10 cellular contexts compared by ENCODE assay signal in genomic region chr12:67430708-67431335, GRCh38.
DNase-seq lines count a peak whose midpoint lies in the region; ATAC-seq and TF ChIP-seq lines count a peak whose summit lies in the region.
"Had no signal": no experiment of that assay in that cellular context is flagged by ENCODE, and none has a peak within 500 bp of the region (broad histone marks: within the 10 kb centered on the region; RNA-seq: fewer than 3 reads in every experiment).

No MANE protein-coding gene starts in this region.

- TF ChIP-seq CTCF in endodermal cell (conservative IDR thresholded peaks at IDR 0.05) (peak; percentile 49), lower lobe of right lung (IDR thresholded peaks at IDR 0.05) (peak; percentile 23), suprapubic skin (IDR thresholded peaks at IDR 0.05) (no peak)

- DNase-seq in NCI-H1694 treated with DMSO at 0.1 percent for 48 hours (lab: John Stamatoyannopoulos, UW) (peak; percentile 52), NCI-H1694 (lab: John Stamatoyannopoulos, UW) (no peak), endodermal cell (no peak), lower lobe of right lung (no peak), suprapubic skin (ENCODE audit: low spot score in 2 of 2) (peak in 1 of 2 donors; percentile 74), NCI-H2107 treated with DMSO at 0.1 percent for 48 hours (lab: John Stamatoyannopoulos, UW; ENCODE audit: unreplicated experiment) (no peak)
- DNase-seq in activated naive CD8-positive, alpha-beta T cell treated with anti-CD3 and anti-CD28 coated beads, Interleukin-2, amount 50 U/mL, for 24 hours, result no peak
- DNase-seq: activated T-cell treated with anti-CD3 and anti-CD28 coated beads for 4 hours, NCI-H1436 had no signal

- H3K4me1 Mint-ChIP-seq in endodermal cell, result no peaks in the 10 kb centered on the region
- peaks cover 9% of the 10 kb centered on the region for H3K4me1 Mint-ChIP-seq in activated naive CD8-positive, alpha-beta T cell treated with anti-CD3 and anti-CD28 coated beads, Interleukin-2, amount 50 U/mL, for 24 hours

- H3K27ac Mint-ChIP-seq in endodermal cell, result no peak overlapping the region
- H3K27ac Mint-ChIP-seq in activated naive CD8-positive, alpha-beta T cell treated with anti-CD3 and anti-CD28 coated beads, Interleukin-2, amount 50 U/mL, for 24 hours, result no peak overlapping the region

- no peak overlapping the region for H3K27ac ChIP-seq in endodermal cell (ENCODE audit: low read depth, low read length)
- H3K27ac ChIP-seq in lower lobe of right lung, result peak overlapping the region; percentile 26
- peak overlapping the region; percentile 4 for H3K27ac ChIP-seq in suprapubic skin

- no peaks in the 10 kb centered on the region for H3K36me3 Mint-ChIP-seq in endodermal cell (ENCODE audit: low read depth)
- no peaks in the 10 kb centered on the region for H3K36me3 Mint-ChIP-seq in activated naive CD8-positive, alpha-beta T cell treated with anti-CD3 and anti-CD28 coated beads, Interleukin-2, amount 50 U/mL, for 24 hours (ENCODE audit: low read depth)

- H3K9me3 Mint-ChIP-seq in endodermal cell, result no peaks in the 10 kb centered on the region
- no peaks in the 10 kb centered on the region for H3K9me3 Mint-ChIP-seq in activated naive CD8-positive, alpha-beta T cell treated with anti-CD3 and anti-CD28 coated beads, Interleukin-2, amount 50 U/mL, for 24 hours

- no peaks in the 10 kb centered on the region for H3K9me3 ChIP-seq in endodermal cell (ENCODE audit: control insufficient read depth, low read length)
- H3K9me3 ChIP-seq in lower lobe of right lung, result no peaks in the 10 kb centered on the region
- H3K9me3 ChIP-seq in suprapubic skin, result no peaks in the 10 kb centered on the region

- H3K4me1 ChIP-seq in endodermal cell (ENCODE audit: control insufficient read depth, insufficient read depth, low read length), result no peaks in the 10 kb centered on the region
- H3K4me1 ChIP-seq in lower lobe of right lung, result peaks cover 24% of the 10 kb centered on the region
- H3K4me1 ChIP-seq in suprapubic skin, result peaks cover 21% of the 10 kb centered on the region

- no peak for TF ChIP-seq EP300 in suprapubic skin (IDR thresholded peaks at IDR 0.05)

- H3K36me3 ChIP-seq in endodermal cell (ENCODE audit: control insufficient read depth, insufficient read depth, low read length), result no peaks in the 10 kb centered on the region
- H3K36me3 ChIP-seq in lower lobe of right lung, result no peaks in the 10 kb centered on the region
- H3K36me3 ChIP-seq in suprapubic skin, result no peaks in the 10 kb centered on the region

- H3K27me3 ChIP-seq in endodermal cell (ENCODE audit: control insufficient read depth, insufficient read depth, low read length, poor library complexity, severe bottlenecking), result no peaks in the 10 kb centered on the region
- no peaks in the 10 kb centered on the region for H3K27me3 ChIP-seq in lower lobe of right lung (ENCODE audit: low read depth)
- H3K27me3 ChIP-seq in suprapubic skin, result no peaks in the 10 kb centered on the region

- 87 to 93% methylated on average over 9 of the region's 9 CpGs for WGBS in endodermal cell (ENCODE audit: insufficient coverage in 1 of 2, insufficient read length in 1 of 2), 2 experiments
- WGBS in suprapubic skin, result 53% methylated on average over 9 of the region's 9 CpGs

- H3K4me3 ChIP-seq in endodermal cell (ENCODE audit: low read length) (no peak overlapping the region), lower lobe of right lung (no peak overlapping the region), suprapubic skin (no peak overlapping the region)

- no peak overlapping the region for H3K4me3 Mint-ChIP-seq in endodermal cell
- no peak overlapping the region for H3K4me3 Mint-ChIP-seq in activated naive CD8-positive, alpha-beta T cell treated with anti-CD3 and anti-CD28 coated beads, Interleukin-2, amount 50 U/mL, for 24 hours

- ATAC-seq in lower lobe of right lung (peak; percentile 51 to 66), HG02884 (IDR thresholded peaks at IDR 0.05; ENCODE audit: unreplicated experiment) (no peak)
- ATAC-seq in activated naive CD8-positive, alpha-beta T cell treated with anti-CD3 and anti-CD28 coated beads, Interleukin-2, amount 50 U/mL, for 24 hours, result no peak

- intact Hi-C loops in lower lobe of right lung (cut with DNase I), result no loop called here

- no peak overlapping the region for H3K9ac ChIP-seq in endodermal cell (ENCODE audit: extremely low read depth, low read length, poor library complexity, severe bottlenecking)

- no peak for TF ChIP-seq POLR2A in suprapubic skin (IDR thresholded peaks at IDR 0.05)

- H3K27me3 Mint-ChIP-seq in endodermal cell (ENCODE audit: insufficient read depth), result peaks cover 12% of the 10 kb centered on the region
- H3K27me3 Mint-ChIP-seq in activated naive CD8-positive, alpha-beta T cell treated with anti-CD3 and anti-CD28 coated beads, Interleukin-2, amount 50 U/mL, for 24 hours, result peaks cover under 1% of the 10 kb centered on the region

Comparison
In these comparisons a context has a peak if more than half of its experiments do, and no peak if none do; other contexts are left out.
1. CTCF ChIP-seq: peak in endodermal cell (single experiment) and lower lobe of right lung (single experiment); none in suprapubic skin (0 of 2).
2. ATAC-seq: peak in lower lobe of right lung (2 of 2); none in HG02884 (single experiment) and activated naive CD8-positive, alpha-beta T cell treated with anti-CD3 and anti-CD28 coated beads, Interleukin-2, amount 50 U/mL, for 24 hours (single experiment).